Comparison of ENCODE assay signal across 8 cellular contexts in genomic region chr1:39882152-39882551, GRCh38. TPM values are rescaled to one million over a fixed set of nuclear protein-coding genes. Genes with fewer than 3 reads are reported as not detected.
DNase-seq lines count a peak whose midpoint lies in the region; ATAC-seq, FAIRE-seq and TF ChIP-seq lines count a peak whose summit lies in the region.

No MANE protein-coding gene starts in this region.

- H3K4me1 ChIP-seq in DOHH2 (ENCODE audit: control insufficient read depth, low read length) = peaks cover 40% of the 10 kb centered on the region
- peaks cover 25% of the 10 kb centered on the region for H3K4me1 ChIP-seq in OCI-LY3 (ENCODE audit: low read length)
- peaks cover 11 to 37% (median 15%) of the 10 kb centered on the region in 3 donors for H3K4me1 ChIP-seq in pancreas

- no peak overlapping the region for H3K27ac Mint-ChIP-seq in endothelial cell (ENCODE audit: unreplicated experiment)

- H2AFZ ChIP-seq in OCI-LY3 (ENCODE audit: low read depth, low read length) = no peak overlapping the region

- no peaks in the 10 kb centered on the region for H3K9me3 ChIP-seq in DOHH2 (ENCODE audit: control insufficient read depth, insufficient read depth, low read length)
- no peaks in the 10 kb centered on the region for H3K9me3 ChIP-seq in OCI-LY3 (ENCODE audit: insufficient read depth, low read length)
- H3K9me3 ChIP-seq in pancreas = no peaks in the 10 kb centered on the region

- peak overlapping the region; percentile 87 for H3K4me2 ChIP-seq in DOHH2 (ENCODE audit: low read length)
- peak overlapping the region; percentile 83 for H3K4me2 ChIP-seq in OCI-LY3 (ENCODE audit: low read length)

- no peaks in the 10 kb centered on the region for H3K9me3 Mint-ChIP-seq in endothelial cell (ENCODE audit: unreplicated experiment)

- peaks cover 62% of the 10 kb centered on the region for H3K79me2 ChIP-seq in DOHH2 (ENCODE audit: control insufficient read depth, low read length)
- peaks cover 61% of the 10 kb centered on the region for H3K79me2 ChIP-seq in OCI-LY3 (ENCODE audit: low read length)

- TF ChIP-seq CTCF in DOHH2 (IDR thresholded peaks at IDR 0.05; ENCODE audit: low read depth, low read length, poor library complexity, severe bottlenecking) (no peak), OCI-LY3 (IDR thresholded peaks at IDR 0.05; ENCODE audit: low read depth, low read length) (no peak), endothelial cell (IDR thresholded peaks at IDR 0.05; ENCODE audit: unreplicated experiment) (no peak), pancreas (IDR thresholded peaks at IDR 0.05) (no peak)

- no peaks in the 10 kb centered on the region for H3K9me2 ChIP-seq in DOHH2 (replicated peaks; ENCODE audit: control insufficient read depth, low read length)

- H3K27ac ChIP-seq in DOHH2 (ENCODE audit: low read depth, low read length) (no peak overlapping the region), OCI-LY3 (ENCODE audit: low read length) (no peak overlapping the region), pancreas (no peak overlapping the region)

- ATAC-seq in pancreas = no peak

- WGBS in pancreas, 2 donors = 16 to 22% methylated on average over 2 of the region's 2 CpGs

- H3K27me3 Mint-ChIP-seq in endothelial cell (ENCODE audit: unreplicated experiment) = no peaks in the 10 kb centered on the region

- no peaks in the 10 kb centered on the region for H3K36me3 Mint-ChIP-seq in endothelial cell (ENCODE audit: low read depth, unreplicated experiment)

- H3K9ac ChIP-seq in OCI-LY3 (ENCODE audit: low read length) = peak overlapping the region; percentile 91

- H4K20me1 ChIP-seq in DOHH2 (ENCODE audit: control insufficient read depth, insufficient read depth, low read depth, low read length) (no peaks in the 10 kb centered on the region), OCI-LY3 (ENCODE audit: insufficient read depth, low read length) (peaks cover 17% of the 10 kb centered on the region)

- no peak for DNase-seq in endothelial cell (ENCODE audit: low spot score)
- no peak for DNase-seq in pancreas
- DNase-seq in stimulated activated CD4-positive, alpha-beta T cell treated with anti-CD3 and anti-CD28 coated beads, Interleukin-4, amount 100 ng/mL, for 1 hour = no peak
- DNase-seq in posterior vena cava (ENCODE audit: low spot score) = no peak
- DNase-seq in OCI-M2 (lab: John Stamatoyannopoulos, UW; ENCODE audit: unreplicated experiment) = no peak
- no peak for DNase-seq in GM19239 (ENCODE audit: insufficient read length, low spot score)

- peaks cover 3% of the 10 kb centered on the region; the same call in 1 of the 2 replicates for H3K27me3 ChIP-seq in DOHH2 (ENCODE audit: control insufficient read depth, low read length)
- no peaks in the 10 kb centered on the region for H3K27me3 ChIP-seq in OCI-LY3 (ENCODE audit: low read depth, low read length)
- H3K27me3 ChIP-seq in pancreas = no peaks in the 10 kb centered on the region

- H3K4me3 Mint-ChIP-seq in endothelial cell (ENCODE audit: unreplicated experiment) = peak overlapping the region; percentile 93

- intact Hi-C loops in pancreas (cut with DNase I) = no loop called here
- intact Hi-C loops in posterior vena cava (cut with DNase I) = no loop called here

- H3K4me3 ChIP-seq in DOHH2 (ENCODE audit: low read length) (peak overlapping the region; percentile 87), OCI-LY3 (ENCODE audit: low read length) (peak overlapping the region; percentile 99), pancreas (peak overlapping the region in 3 of 4 donors; percentile 64 to 99 (median 97))

- peaks cover 24% of the 10 kb centered on the region for H3K36me3 ChIP-seq in DOHH2 (ENCODE audit: control insufficient read depth, low read length)
- no peaks in the 10 kb centered on the region for H3K36me3 ChIP-seq in OCI-LY3 (replicated peaks; ENCODE audit: low read depth, low read length)
- H3K36me3 ChIP-seq in pancreas = no peaks in the 10 kb centered on the region

- FAIRE-seq in pancreas (lab: Jason Lieb, UNC) (no peak), GM19239 (lab: Jason Lieb, UNC) (no peak)

- H3K4me1 Mint-ChIP-seq in endothelial cell (ENCODE audit: unreplicated experiment) = peaks cover 11% of the 10 kb centered on the region

- 0 out of 2 replicates have a peak, but pooled peaks cover 2% of the 10 kb centered on the region for H3F3A ChIP-seq in DOHH2 (ENCODE audit: control insufficient read depth, insufficient read depth)

RNA-seq across cellular contexts. Expression of gene TRIT1, which starts 1.2 kb away (rescaled TPM):
- total RNA-seq in endothelial cell (ENCODE audit: unreplicated experiment) = 16.1 TPM
- total RNA-seq in pancreas = 10 to 100 TPM in 5 of 6 donors, 1 to 10 TPM in 1; 9.9 to 14.5 (median 12.1) TPM
- 10 to 100 TPM; 14.3 to 17.7 TPM for polyA plus RNA-seq in pancreas
- total RNA-seq in posterior vena cava = 10 to 100 TPM; 15.1 to 15.8 TPM

RNA-seq across cellular contexts. Expression of gene MYCL, which starts 19.6 kb away (rescaled TPM):
- total RNA-seq in endothelial cell (ENCODE audit: unreplicated experiment) = 20.1 TPM
- 10 to 100 TPM in 2 of 6 donors, 1 to 10 TPM in 4; 3.4 to 17.9 (median 7.2) TPM for total RNA-seq in pancreas
- polyA plus RNA-seq in pancreas = 1 to 10 TPM; 1.4 to 3.0 TPM
- under 1 TPM; 0.14 to 0.51 TPM for total RNA-seq in posterior vena cava
